In genomic region chr17:66898536-66898935, GRCh38 we compare ENCODE assay signal across 25 cellular contexts.
DNase-seq lines count a peak whose midpoint lies in the region; ATAC-seq, FAIRE-seq and TF ChIP-seq lines count a peak whose summit lies in the region.
"Had no signal": no experiment of that assay in that cellular context is flagged by ENCODE, and none has a peak within 500 bp of the region (broad histone marks: within the 10 kb centered on the region; RNA-seq: fewer than 3 reads in every experiment).

No MANE protein-coding gene starts in this region.

- H4K91ac ChIP-seq in neuronal stem cell (ENCODE audit: low read depth, low read length, poor library complexity), result no peak overlapping the region

- H3K27me3 Mint-ChIP-seq in WTC11 (ENCODE audit: low read depth) (no peaks in the 10 kb centered on the region), natural killer cell (ENCODE audit: low read depth in 2 of 2) (peaks cover 7 to 10% of the 10 kb centered on the region in 2 donors)
- H3K27me3 Mint-ChIP-seq in activated CD4-positive, alpha-beta memory T cell treated with anti-CD3 and anti-CD28 coated beads for 36 hours, result peaks cover 2% of the 10 kb centered on the region

- H3K4me1 Mint-ChIP-seq in WTC11 (0 out of 2 replicates have a peak, but pooled peaks cover 2% of the 10 kb centered on the region), natural killer cell (no peaks in the 10 kb centered on the region)
- no peaks in the 10 kb centered on the region for H3K4me1 Mint-ChIP-seq in activated CD4-positive, alpha-beta memory T cell treated with anti-CD3 and anti-CD28 coated beads for 36 hours (ENCODE audit: low read depth)
- H3K4me1 Mint-ChIP-seq: B cell had no signal

- TF ChIP-seq POLR2A in HepG2 (IDR thresholded peaks at IDR 0.05; ENCODE audit: insufficient read depth in 1 of 2, low read depth in 2 of 2, low read length in 2 of 2), result no peak
- no peak for TF ChIP-seq POLR2A in right lobe of liver (IDR thresholded peaks at IDR 0.05)

- H3K14ac ChIP-seq in neuronal stem cell (ENCODE audit: low read length), result no peak overlapping the region

- no peak overlapping the region for H2BK12ac ChIP-seq in neuronal stem cell (ENCODE audit: low read length)

- H3K79me1 ChIP-seq in neuronal stem cell (ENCODE audit: low read depth, low read length), result no peaks in the 10 kb centered on the region

- H3K9me3 Mint-ChIP-seq in WTC11 (no peaks in the 10 kb centered on the region), natural killer cell (no peaks in the 10 kb centered on the region)
- no peaks in the 10 kb centered on the region for H3K9me3 Mint-ChIP-seq in activated CD4-positive, alpha-beta memory T cell treated with anti-CD3 and anti-CD28 coated beads for 36 hours
- H3K9me3 Mint-ChIP-seq: CD4-positive, alpha-beta T cell; CD8-positive, alpha-beta T cell had no signal

- H3K27me3 ChIP-seq in HepG2 (ENCODE audit: control insufficient read depth in 1 of 2, insufficient read depth in 2 of 2, low read length in 2 of 2), result peaks cover 5 to 31% of the 10 kb centered on the region in 2 experiments; a peak in 4 of 5 replicates
- no peaks in the 10 kb centered on the region for H3K27me3 ChIP-seq in right lobe of liver
- no peaks in the 10 kb centered on the region for H3K27me3 ChIP-seq in H7 (ENCODE audit: control insufficient read depth, insufficient read depth, low read length)
- peaks cover 0 to 7% (median 0%) of the 10 kb centered on the region in 3 experiments for H3K27me3 ChIP-seq in neuronal stem cell (ENCODE audit: control insufficient read depth in 3 of 3, insufficient read depth in 3 of 3, low read depth in 1 of 3, low read length in 3 of 3)
- H3K27me3 ChIP-seq: BLaER1 treated with 17β-estradiol and CSF1 and Interleukin-3, amounts not matched to agents 10 nM and 100 nM had no signal

- in situ Hi-C loops in HepG2 (cut with HindIII; ENCODE audit: extremely low pct_ligation_motif_present, low pct_unique_long_range_greater_than_20kb), result no loop called here

- H3K79me2 ChIP-seq in HepG2 (ENCODE audit: insufficient read depth, low read length), result no peaks in the 10 kb centered on the region

- 55% methylated on average over 3 of the region's 10 CpGs for WGBS in HepG2 (ENCODE audit: low lambda C conversion rate)
- WGBS in right lobe of liver (ENCODE audit: insufficient coverage, low coverage, low lambda C conversion rate, missing lambda C conversion rate), result no CpG with 5 or more reads among the region's 10 CpGs
- no CpG with 5 or more reads among the region's 10 CpGs for WGBS in neuronal stem cell (ENCODE audit: extremely low coverage in 2 of 2, insufficient read length in 2 of 2, insufficient replicate concordance in 1 of 2), 2 donors

- TF ChIP-seq RAD21 in HepG2 (CRISPR knock-in tag; IDR thresholded peaks at IDR 0.05), result no peak

- H3K4me2 ChIP-seq in HepG2 (ENCODE audit: low read depth, low read length) (no peak overlapping the region), neuronal stem cell (ENCODE audit: insufficient read depth, low read length, poor library complexity, severe bottlenecking) (no peak overlapping the region)
- H3K4me2 ChIP-seq: BLaER1 treated with 17β-estradiol and CSF1 and Interleukin-3, amounts not matched to agents 10 nM and 100 nM had no signal

- no peak for TF ChIP-seq CTCF in HepG2 (CRISPR knock-in tag; IDR thresholded peaks at IDR 0.05)
- TF ChIP-seq CTCF in right lobe of liver (IDR thresholded peaks at IDR 0.05), result no peak
- no peak for TF ChIP-seq CTCF in WTC11 (IDR thresholded peaks at IDR 0.05)
- no peak for TF ChIP-seq CTCF in natural killer cell (IDR thresholded peaks at IDR 0.05)

- H3K4me3 ChIP-seq in HepG2 (replicated peaks in 1 of 3; ENCODE audit: insufficient read depth in 1 of 3, low read depth in 2 of 3, low read length in 3 of 3), result no peak overlapping the region
- H3K4me3 ChIP-seq in right lobe of liver, result no peak overlapping the region
- H3K4me3 ChIP-seq in H7 (ENCODE audit: insufficient read depth, low read depth, low read length), result no peak overlapping the region
- no peak overlapping the region for H3K4me3 ChIP-seq in neuronal stem cell (ENCODE audit: low read length in 2 of 2)
- H3K4me3 ChIP-seq: BLaER1 treated with 17β-estradiol and CSF1 and Interleukin-3, amounts not matched to agents 10 nM and 100 nM had no signal

- H3K27ac Mint-ChIP-seq in WTC11 (no peak overlapping the region), natural killer cell (no peak overlapping the region)
- H3K27ac Mint-ChIP-seq in activated CD4-positive, alpha-beta memory T cell treated with anti-CD3 and anti-CD28 coated beads for 36 hours, result no peak overlapping the region
- H3K27ac Mint-ChIP-seq: B cell; CD4-positive, alpha-beta T cell; CD8-positive, alpha-beta T cell had no signal

- no peak overlapping the region for H3K27ac ChIP-seq in HepG2 (ENCODE audit: extremely low read length, insufficient read depth, low read length)
- H3K27ac ChIP-seq in right lobe of liver, result no peak overlapping the region
- no peak overlapping the region for H3K27ac ChIP-seq in neuronal stem cell (replicated peaks; ENCODE audit: low read length)
- H3K27ac ChIP-seq: BLaER1 treated with 17β-estradiol and CSF1 and Interleukin-3, amounts not matched to agents 10 nM and 100 nM; C4-2B had no signal

- POLR2A ChIA-PET in HepG2 (lab: Yijun Ruan, JAX), result no interaction called here
- POLR2A ChIA-PET in WTC11 (lab: Charles Lee), result no interaction called here
- POLR2A ChIA-PET in activated CD4-positive, alpha-beta memory T cell treated with anti-CD3 and anti-CD28 coated beads for 36 hours (lab: Charles Lee), result no interaction called here

- no peaks in the 10 kb centered on the region for H3K4me1 ChIP-seq in HepG2 (ENCODE audit: insufficient read depth, low read length)
- H3K4me1 ChIP-seq in right lobe of liver, result no peaks in the 10 kb centered on the region
- peaks cover 2 to 4% of the 10 kb centered on the region in 2 donors for H3K4me1 ChIP-seq in neuronal stem cell (ENCODE audit: control insufficient read depth in 2 of 2, insufficient read depth in 1 of 2, low read depth in 1 of 2, low read length in 2 of 2)
- H3K4me1 ChIP-seq: Caco-2 had no signal

- ATAC-seq in HepG2 (peak; percentile 28; the same call in 2 of the 3 replicates), right lobe of liver (no peak), WTC11 (no peak), natural killer cell (no peak)
- ATAC-seq: CD8-positive, alpha-beta T cell had no signal

- peak overlapping the region; percentile 70 for H3K18ac ChIP-seq in neuronal stem cell (ENCODE audit: low read length)

- H3K36me3 ChIP-seq in HepG2 (replicated peaks in 1 of 2; ENCODE audit: control insufficient read depth in 1 of 2, insufficient read depth in 2 of 2, low read length in 2 of 2) (no peaks in the 10 kb centered on the region), right lobe of liver (no peaks in the 10 kb centered on the region), H7 (replicated peaks; ENCODE audit: control insufficient read depth, insufficient read depth, low read length) (no peaks in the 10 kb centered on the region), neuronal stem cell (replicated peaks in 1 of 2; ENCODE audit: control insufficient read depth in 2 of 2, insufficient read depth in 2 of 2, low read length in 2 of 2) (no peaks in the 10 kb centered on the region)
- H3K36me3 ChIP-seq: BLaER1 treated with 17β-estradiol and CSF1 and Interleukin-3, amounts not matched to agents 10 nM and 100 nM had no signal

- FAIRE-seq in HepG2 (lab: Jason Lieb, UNC), result no peak
- FAIRE-seq: A204.1, D721Med, G401.6, GM12891, GM19239 had no signal

- no peak overlapping the region for H3K4ac ChIP-seq in neuronal stem cell (ENCODE audit: low read length)

- intact Hi-C loops in HepG2 (cut with micrococcal nuclease; ENCODE audit: unreplicated experiment) (no loop called here), right lobe of liver (cut with DNase I) (no loop called here), natural killer cell (cut with micrococcal nuclease) (no loop called here)
- intact Hi-C loops in activated CD4-positive, alpha-beta memory T cell treated with anti-CD3 and anti-CD28 coated beads for 36 hours (cut with micrococcal nuclease), result no loop called here

- TF ChIP-seq EP300 in HepG2 (IDR thresholded peaks at IDR 0.05; ENCODE audit: low read depth in 2 of 2, low read length in 2 of 2), result no peak
- TF ChIP-seq EP300 in HepG2 (CRISPR knock-in tag; IDR thresholded peaks at IDR 0.05; ENCODE audit: borderline replicate concordance), result no peak

- H3K36me3 Mint-ChIP-seq in WTC11, result no peaks in the 10 kb centered on the region
- H3K36me3 Mint-ChIP-seq in activated CD4-positive, alpha-beta memory T cell treated with anti-CD3 and anti-CD28 coated beads for 36 hours, result no peaks in the 10 kb centered on the region
- H3K36me3 Mint-ChIP-seq in natural killer cell, result no peaks in the 10 kb centered on the region
- H3K36me3 Mint-ChIP-seq: CD8-positive, alpha-beta T cell had no signal

- H3K23ac ChIP-seq in neuronal stem cell (ENCODE audit: low read depth, low read length, poor library complexity), result peak overlapping the region; percentile 26

- H2AK5ac ChIP-seq in neuronal stem cell (ENCODE audit: low read depth, low read length), result peak overlapping the region; percentile 14

- H2BK120ac ChIP-seq in neuronal stem cell (ENCODE audit: low read depth, low read length), result peak overlapping the region; percentile 78

- no TSS peak for BruUV-seq in HepG2 (replicated peaks; lab: Mats Ljungman, UMichigan)

- H3K9me3 ChIP-seq in HepG2 (ENCODE audit: low read length) (no peaks in the 10 kb centered on the region), right lobe of liver (no peaks in the 10 kb centered on the region), neuronal stem cell (replicated peaks in 1 of 2; ENCODE audit: control insufficient read depth in 2 of 2, insufficient read depth in 1 of 2, low read depth in 1 of 2, low read length in 2 of 2) (no peaks in the 10 kb centered on the region)
- H3K9me3 ChIP-seq: BLaER1 treated with 17β-estradiol and CSF1 and Interleukin-3, amounts not matched to agents 10 nM and 100 nM; Caco-2 had no signal

- no peak overlapping the region for H3K9ac ChIP-seq in HepG2 (ENCODE audit: insufficient read depth, low read depth, low read length)
- H3K9ac ChIP-seq in neuronal stem cell (ENCODE audit: low read depth, low read length, poor library complexity), result no peak overlapping the region
- H3K9ac ChIP-seq: BLaER1 treated with 17β-estradiol and CSF1 and Interleukin-3, amounts not matched to agents 10 nM and 100 nM had no signal

- H2BK15ac ChIP-seq in neuronal stem cell (ENCODE audit: low read length), result no peak overlapping the region

- H2BK5ac ChIP-seq in neuronal stem cell (ENCODE audit: low read length), result peak overlapping the region; percentile 3

- H4K20me1 ChIP-seq in HepG2 (ENCODE audit: insufficient read depth, low read length), result no peaks in the 10 kb centered on the region
- H4K20me1 ChIP-seq: BLaER1 treated with 17β-estradiol and CSF1 and Interleukin-3, amounts not matched to agents 10 nM and 100 nM had no signal

- H2AFZ ChIP-seq in HepG2 (ENCODE audit: low read length) (no peak overlapping the region), neuronal stem cell (ENCODE audit: low read length) (no peak overlapping the region)

- DNase-seq in HepG2 (ENCODE audit: low spot score) (no peak), right lobe of liver (no peak), H7 (peak; percentile 43), WTC11 (ENCODE audit: low spot score) (no peak), neuronal stem cell (ENCODE audit: low spot score) (no peak), AG08396 (ENCODE audit: low spot score) (no peak), natural killer cell (no peak)
- no peak for DNase-seq in activated CD4-positive, alpha-beta memory T cell treated with anti-CD3 and anti-CD28 coated beads for 36 hours
- DNase-seq: 8988T; ACHN; AML-193; Caco-2; Calu3; CD4-positive, alpha-beta T cell; CD8-positive, alpha-beta T cell; DMS79 treated with DMSO at 0.1 percent for 48 hours; GF-D8 had no signal

- CTCF ChIA-PET in HepG2 (lab: Yijun Ruan, JAX; ENCODE audit: low intra/inter-chr PET ratio, low total read pairs) (no interaction called here), WTC11 (lab: Charles Lee) (no interaction called here)
- CTCF ChIA-PET in activated CD4-positive, alpha-beta memory T cell treated with anti-CD3 and anti-CD28 coated beads for 36 hours (lab: Charles Lee), result interaction anchor here (2.3 kb wide), 1 partner anchor 170 kb away, joined by 8 read pairs; no protein-coding TSS in a partner anchor

- H3K4me3 Mint-ChIP-seq in WTC11, result no peak overlapping the region
- H3K4me3 Mint-ChIP-seq in activated CD4-positive, alpha-beta memory T cell treated with anti-CD3 and anti-CD28 coated beads for 36 hours, result no peak overlapping the region
- H3K4me3 Mint-ChIP-seq in natural killer cell, result no peak overlapping the region
- H3K4me3 Mint-ChIP-seq: B cell; CD4-positive, alpha-beta T cell; CD8-positive, alpha-beta T cell had no signal

- no peak overlapping the region for H4K8ac ChIP-seq in neuronal stem cell (ENCODE audit: low read depth, low read length)

Comparison
In these comparisons a context has a peak if more than half of its experiments do, and no peak if none do; other contexts are left out.
1. Of the 50 proteins assayed by ChIP-seq in both HepG2 and WTC11: peak only in HepG2: none; only in WTC11: ATF1; in both: none; in neither: 49.